21 cellular contexts compared by ENCODE assay signal in the genomic region with DNA sequence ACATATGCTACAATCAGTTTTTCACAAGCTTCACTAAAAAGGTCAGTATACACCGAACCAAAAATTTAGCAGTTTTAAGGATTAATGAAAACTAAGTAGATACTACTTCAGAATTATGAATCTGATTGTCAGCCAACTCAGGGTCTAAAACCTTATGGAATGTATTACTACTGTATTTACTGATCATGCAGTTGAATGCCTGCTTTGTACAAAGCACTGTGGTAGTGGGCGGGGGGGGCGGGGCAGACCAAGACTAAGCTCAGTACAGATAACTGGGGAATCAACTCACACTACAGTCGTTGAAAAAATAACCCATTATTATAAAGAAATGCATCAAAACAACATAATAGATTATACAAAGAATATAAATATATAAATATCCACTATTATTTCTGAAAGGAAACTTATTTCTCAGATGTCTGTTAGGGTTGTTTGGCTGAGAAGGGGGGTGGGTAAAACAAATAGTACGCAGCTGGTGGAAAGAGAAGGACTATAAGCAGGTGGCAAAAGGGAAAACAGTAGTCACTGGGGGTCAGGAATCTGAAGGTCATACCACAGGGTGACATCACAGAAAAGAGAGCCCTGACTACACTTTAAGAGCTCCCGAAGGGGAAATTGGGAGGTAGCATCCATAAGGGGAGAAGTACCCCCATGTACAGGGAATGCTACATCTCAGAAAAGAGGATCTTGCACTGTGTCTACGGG.
A peak's percentile ranks its signal among the peaks of the same experiment; 100 is the strongest.
DNase-seq lines count a peak whose midpoint lies in the region; ATAC-seq, FAIRE-seq and TF ChIP-seq lines count a peak whose summit lies in the region.
"Had no signal": no experiment of that assay in that cellular context is flagged by ENCODE, and none has a peak within 500 bp of the region (broad histone marks: within the 10 kb centered on the region; RNA-seq: fewer than 3 reads in every experiment).

No MANE protein-coding gene starts in this region.

- H3K36me3 Mint-ChIP-seq in astrocyte (ENCODE audit: low read depth, unreplicated experiment): peaks cover 3% of the 10 kb centered on the region
- H3K36me3 Mint-ChIP-seq: IgD-negative memory B cell had no signal

- no peak overlapping the region for H2AFZ ChIP-seq in astrocyte (ENCODE audit: low read depth, low read length)
- H2AFZ ChIP-seq: PC-9 had no signal

- POLR2A ChIA-PET in GM10248 (lab: Yijun Ruan, JAX): no interaction called here

- H3K27me3 Mint-ChIP-seq in astrocyte (ENCODE audit: low read depth, unreplicated experiment): no peaks in the 10 kb centered on the region

- TF ChIP-seq CTCF in astrocyte (IDR thresholded peaks at IDR 0.05; ENCODE audit: insufficient read depth, low read depth, low read length) (no peak), GM10248 (IDR thresholded peaks at IDR 0.05; ENCODE audit: control extremely low read depth, extremely low read depth, low read depth, missing control alignments) (no peak)

- no peak for ATAC-seq in GM21723 (IDR thresholded peaks at IDR 0.05; ENCODE audit: unreplicated experiment)
- no peak for ATAC-seq in HG02588 (IDR thresholded peaks at IDR 0.05; ENCODE audit: unreplicated experiment)
- ATAC-seq: SK-N-SH treated with all-trans-retinoic acid at 6 μM for 48 hours had no signal

- no peaks in the 10 kb centered on the region for H3K4me1 ChIP-seq in astrocyte (ENCODE audit: insufficient read depth, low read length)

- no peaks in the 10 kb centered on the region for H3K9me3 ChIP-seq in astrocyte (ENCODE audit: insufficient read depth, low read depth, low read length)

- H3K79me2 ChIP-seq in astrocyte (ENCODE audit: insufficient read depth, low read length): no peaks in the 10 kb centered on the region

- FAIRE-seq in astrocyte (lab: Jason Lieb, UNC): peak; percentile 17

- peak overlapping the region; percentile 43 for H3K27ac Mint-ChIP-seq in astrocyte (ENCODE audit: unreplicated experiment)
- H3K27ac Mint-ChIP-seq: IgD-negative memory B cell had no signal

- H4K20me1 ChIP-seq in astrocyte (ENCODE audit: insufficient read depth, low read length): no peaks in the 10 kb centered on the region

- no peaks in the 10 kb centered on the region for H3K27me3 ChIP-seq in astrocyte (ENCODE audit: insufficient read depth, low read length)

- no peak overlapping the region for H3K4me3 ChIP-seq in astrocyte (ENCODE audit: insufficient read depth, low read depth, low read length)
- H3K4me3 ChIP-seq: PC-9 had no signal

- CTCF ChIA-PET in GM10248 (lab: Yijun Ruan, JAX): no interaction called here

- H3K4me3 Mint-ChIP-seq in astrocyte (ENCODE audit: unreplicated experiment): peak overlapping the region; percentile 6
- H3K4me3 Mint-ChIP-seq: IgD-negative memory B cell had no signal

- peaks cover 1% of the 10 kb centered on the region for H3K9me3 Mint-ChIP-seq in astrocyte (ENCODE audit: unreplicated experiment)

- H3K27ac ChIP-seq in astrocyte (ENCODE audit: low read depth, low read length): no peak overlapping the region
- H3K27ac ChIP-seq: C4-2B, PC-9 had no signal

- H3K4me1 Mint-ChIP-seq in astrocyte (ENCODE audit: low read depth, unreplicated experiment): peaks cover 20% of the 10 kb centered on the region
- H3K4me1 Mint-ChIP-seq: IgD-negative memory B cell had no signal

- H3K36me3 ChIP-seq in astrocyte (ENCODE audit: insufficient read depth, low read length): no peaks in the 10 kb centered on the region

- peak; percentile 42 for DNase-seq in COLO668 (lab: John Stamatoyannopoulos, UW; ENCODE audit: unreplicated experiment)
- DNase-seq in DMS53 treated with DMSO at 0.1 percent for 48 hours (lab: John Stamatoyannopoulos, UW; ENCODE audit: unreplicated experiment): peak; percentile 76
- DNase-seq in NCI-H510A (lab: John Stamatoyannopoulos, UW): peak; percentile 15
- peak; percentile 29 for DNase-seq in astrocyte (ENCODE audit: low read depth)
- DNase-seq in NCI-H1105 (lab: John Stamatoyannopoulos, UW): no peak
- no peak for DNase-seq in GM10248 (ENCODE audit: extremely low spot score)
- DNase-seq: COR-L47, EL, GOT3, Kasumi-1, NCI-H1694, NCI-H2171 treated with DMSO at 0.1 percent for 48 hours, NCI-H524 treated with DMSO at 0.1 percent for 48 hours, PC-9, T-helper 1 cell, T1000 had no signal

- H3K4me2 ChIP-seq in astrocyte (ENCODE audit: low read length): peak overlapping the region; percentile 12
- H3K4me2 ChIP-seq: PC-9 had no signal

- no peak overlapping the region for H3K9ac ChIP-seq in astrocyte (ENCODE audit: low read length)

Comparison
In these comparisons a context has a peak if more than half of its experiments do, and no peak if none do; other contexts are left out.
1. DNase-seq: peak in COLO668 (single experiment), DMS53 treated with DMSO at 0.1 percent for 48 hours (single experiment), NCI-H510A (single experiment) and astrocyte (single experiment); none in NCI-H1105 (single experiment) and GM10248 (single experiment).